Comparison of ENCODE assay signal across 14 cellular contexts in the genomic region with DNA sequence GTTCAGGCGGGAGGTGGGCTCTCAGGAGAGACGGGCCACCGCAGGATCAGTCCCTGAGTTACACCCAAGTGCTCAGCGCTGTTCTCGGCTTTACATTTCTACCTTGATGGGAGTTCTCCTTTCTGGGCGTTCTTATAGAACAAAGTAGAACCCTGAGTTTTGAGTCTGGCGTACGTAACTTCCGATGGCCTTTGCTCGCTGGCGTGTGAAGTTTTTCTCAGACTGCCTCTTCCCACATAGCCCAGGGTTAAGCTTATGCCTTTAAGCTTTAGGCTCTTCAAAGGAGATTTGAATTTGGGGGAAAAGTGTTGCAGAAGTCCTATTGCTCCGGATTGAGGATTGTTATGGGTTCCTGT. TPM values are rescaled to one million over a fixed set of nuclear protein-coding genes. Genes with fewer than 3 reads are reported as not detected.
DNase-seq lines count a peak whose midpoint lies in the region; ATAC-seq, FAIRE-seq and TF ChIP-seq lines count a peak whose summit lies in the region.
"Had no signal": no experiment of that assay in that cellular context is flagged by ENCODE, and none has a peak within 500 bp of the region (broad histone marks: within the 10 kb centered on the region; RNA-seq: fewer than 3 reads in every experiment).

No MANE protein-coding gene starts in this region.

- ATAC-seq in mucosa of descending colon (peak; percentile 1), GM18517 (IDR thresholded peaks at IDR 0.05; ENCODE audit: unreplicated experiment) (no peak)
- ATAC-seq: HCT116, Right ventricle myocardium inferior had no signal

- H2AFZ ChIP-seq in Karpas-422 (ENCODE audit: low read length) (no peak overlapping the region), H1 (ENCODE audit: low read length) (0 out of 2 replicates have a peak overlapping the region, but pooled peaks have one; percentile 24)

- H3K18ac ChIP-seq in H1 (ENCODE audit: extremely low read depth, low read length): no peak overlapping the region

- H3K79me2 ChIP-seq in Karpas-422 (ENCODE audit: low read length): no peaks in the 10 kb centered on the region
- no peaks in the 10 kb centered on the region for H3K79me2 ChIP-seq in H1 (ENCODE audit: control insufficient read depth in 1 of 2, insufficient read depth in 2 of 2, low read length in 2 of 2)

- 96% methylated on average over 12 of the region's 12 CpGs; no CpG with 5 or more reads in 1 of the 2 experiments for WGBS in H1 (ENCODE audit: extremely low coverage in 1 of 2, insufficient coverage in 1 of 2, insufficient read length in 1 of 2, insufficient replicate concordance in 2 of 2, low coverage in 1 of 2, low lambda C conversion rate in 2 of 2, missing lambda C conversion rate in 1 of 2), 2 experiments
- WGBS in stomach, 5 donors: 45 to 68% (median 65%) methylated on average over 12 of the region's 12 CpGs

- H3K9me3 ChIP-seq in Karpas-422 (ENCODE audit: low read length) (no peaks in the 10 kb centered on the region), H1 (ENCODE audit: insufficient read depth in 2 of 2, low read depth in 1 of 2, low read length in 1 of 2) (no peaks in the 10 kb centered on the region), mucosa of descending colon (no peaks in the 10 kb centered on the region), stomach (no peaks in the 10 kb centered on the region), HAP-1 (no peaks in the 10 kb centered on the region)

- no peak overlapping the region for H2BK120ac ChIP-seq in H1 (replicated peaks; ENCODE audit: low read depth, low read length)

- H3K23ac ChIP-seq in H1 (ENCODE audit: insufficient read length): no peak overlapping the region

- no peak overlapping the region for H3K27ac ChIP-seq in Karpas-422 (ENCODE audit: low read length)
- no peak overlapping the region for H3K27ac ChIP-seq in H1 (ENCODE audit: low read depth, low read length)
- peak overlapping the region; percentile 16 to 88 (median 83) for H3K27ac ChIP-seq in stomach
- H3K27ac ChIP-seq: SK-N-MC had no signal

- H3K4ac ChIP-seq in H1 (replicated peaks; ENCODE audit: insufficient read length, low read depth, low read length): no peak overlapping the region

- H3K4me3 ChIP-seq in Karpas-422 (ENCODE audit: low read length) (no peak overlapping the region), H1 (ENCODE audit: extremely low read depth in 1 of 4, insufficient read depth in 2 of 4, low read depth in 3 of 4, low read length in 4 of 4) (no peak overlapping the region), mucosa of descending colon (no peak overlapping the region), stomach (no peak overlapping the region), foreskin fibroblast (ENCODE audit: low read depth in 1 of 2, low read length in 2 of 2) (no peak overlapping the region), HAP-1 (no peak overlapping the region)
- H3K4me3 ChIP-seq: K562, SK-N-MC had no signal

- no peak overlapping the region for H4K8ac ChIP-seq in H1 (ENCODE audit: extremely low read depth, insufficient read depth, low read length)

- TF ChIP-seq CTCF in H1 (IDR thresholded peaks at IDR 0.05; ENCODE audit: control extremely low read depth in 1 of 3, insufficient read depth in 1 of 3, low read depth in 1 of 3, low read length in 3 of 3) (no peak), mucosa of descending colon (IDR thresholded peaks at IDR 0.05) (no peak), stomach (IDR thresholded peaks at IDR 0.05) (no peak), foreskin fibroblast (IDR thresholded peaks at IDR 0.05; ENCODE audit: low read depth, low read length) (no peak)

- H3K79me1 ChIP-seq in H1 (ENCODE audit: low read depth, low read length): no peaks in the 10 kb centered on the region

- peak; percentile 19 for DNase-seq in Karpas-422
- DNase-seq in H1 (ENCODE audit: low read depth in 1 of 2, low spot score in 2 of 2): no peak
- peak in 1 of 3 donors; percentile 40 for DNase-seq in mucosa of descending colon
- no peak for DNase-seq in stomach
- DNase-seq in foreskin fibroblast: no peak
- no peak for DNase-seq in GM03348 (ENCODE audit: low spot score)
- no peak for DNase-seq in HAP-1 (ENCODE audit: low spot score in 2 of 2)

- in situ Hi-C loops in HAP-1 (cut with MboI; ENCODE audit: low sequenced_read_pairs): no loop called here

- intact Hi-C loops in mucosa of descending colon (cut with DNase I, micrococcal nuclease) (no loop called here), stomach (cut with DNase I; ENCODE audit: low total_unique reads) (no loop called here)

- no peaks in the 10 kb centered on the region for H3K23me2 ChIP-seq in H1 (ENCODE audit: low read depth, low read length)

- H3K4me2 ChIP-seq in Karpas-422 (ENCODE audit: low read depth, low read length, poor library complexity, severe bottlenecking) (no peak overlapping the region), H1 (ENCODE audit: insufficient read depth in 1 of 2, low read depth in 2 of 2, low read length in 2 of 2) (no peak overlapping the region)

- peak overlapping the region; percentile 4 for H4K91ac ChIP-seq in H1 (replicated peaks; ENCODE audit: insufficient read length, low read length)

- POLR2A ChIA-PET in H1 (lab: Charles Lee; ENCODE audit: partially characterized antibody): no interaction called here

- H3K4me1 ChIP-seq in Karpas-422 (ENCODE audit: low read length) (peaks cover 3% of the 10 kb centered on the region), H1 (replicated peaks in 1 of 4; ENCODE audit: control insufficient read depth in 3 of 4, insufficient read depth in 4 of 4, low read length in 3 of 4) (peaks cover 7 to 10% (median 8%) of the 10 kb centered on the region in 4 experiments; a peak in 6 of 7 replicates), mucosa of descending colon (ENCODE audit: low read depth) (peaks cover 58% of the 10 kb centered on the region), stomach (peaks cover 22 to 53% (median 43%) of the 10 kb centered on the region in 4 donors), HAP-1 (peaks cover 4% of the 10 kb centered on the region)

- H4K20me1 ChIP-seq in Karpas-422 (ENCODE audit: insufficient read depth, low read depth, low read length) (no peaks in the 10 kb centered on the region), H1 (replicated peaks in 1 of 2; ENCODE audit: control insufficient read depth in 1 of 2, insufficient read depth in 2 of 2, low read length in 2 of 2) (no peaks in the 10 kb centered on the region)

- no peak for TF ChIP-seq EP300 in H1 (IDR thresholded peaks at IDR 0.05; ENCODE audit: borderline replicate concordance in 1 of 2, low read depth in 2 of 2, low read length in 2 of 2)
- TF ChIP-seq EP300 in stomach (IDR thresholded peaks at IDR 0.05): no peak

- H2BK5ac ChIP-seq in H1 (ENCODE audit: low read depth, low read length): no peak overlapping the region

- H3K36me3 ChIP-seq in Karpas-422 (ENCODE audit: insufficient read depth, low read length) (no peaks in the 10 kb centered on the region), H1 (ENCODE audit: control insufficient read depth in 2 of 4, insufficient read depth in 4 of 4, low read length in 3 of 4) (no peaks in the 10 kb centered on the region), mucosa of descending colon (ENCODE audit: low read depth) (no peaks in the 10 kb centered on the region), stomach (peaks cover 0 to 21% (median 0%) of the 10 kb centered on the region in 4 donors), HAP-1 (replicated peaks) (no peaks in the 10 kb centered on the region)

- no peak overlapping the region for H3K14ac ChIP-seq in H1 (ENCODE audit: insufficient read length)

- no peak for TF ChIP-seq RAD21 in H1 (IDR thresholded peaks at IDR 0.05 in 1 of 2, conservative IDR thresholded peaks at IDR 0.05 in 1 of 2; ENCODE audit: low read depth in 2 of 2, low read length in 2 of 2)

- H2BK15ac ChIP-seq in H1 (ENCODE audit: low read length): no peak overlapping the region

- CTCF ChIA-PET in H1 (lab: Charles Lee; ENCODE audit: partially characterized antibody): interaction anchor here (1.7 kb wide), 1 partner anchor 74 kb away, joined by 7 read pairs; no protein-coding TSS in a partner anchor

- H4K5ac ChIP-seq in H1 (ENCODE audit: insufficient read length, low read depth, low read length): no peak overlapping the region

- no peak for FAIRE-seq in H1 (lab: Jason Lieb, UNC)
- FAIRE-seq: K562 had no signal

- TF ChIP-seq POLR2A in H1 (IDR thresholded peaks at IDR 0.05; ENCODE audit: control extremely low read depth in 1 of 2, low read depth in 2 of 2, low read length in 2 of 2) (no peak), stomach (IDR thresholded peaks at IDR 0.05) (no peak)

- H3K9me2 ChIP-seq in Karpas-422 (replicated peaks; ENCODE audit: insufficient read depth, low read length): no peaks in the 10 kb centered on the region

- H3K27me3 ChIP-seq in Karpas-422 (ENCODE audit: low read length) (no peaks in the 10 kb centered on the region), H1 (replicated peaks in 1 of 4; ENCODE audit: control insufficient read depth in 3 of 4, extremely low read depth in 1 of 4, insufficient read depth in 3 of 4, low read length in 3 of 4) (no peaks in the 10 kb centered on the region; a peak in 1 of 7 replicates), stomach (no peaks in the 10 kb centered on the region), HAP-1 (ENCODE audit: low read depth) (no peaks in the 10 kb centered on the region)

- H2BK20ac ChIP-seq in H1 (ENCODE audit: low read length): peak overlapping the region; percentile 61; the same call in 1 of the 2 replicates

- peak overlapping the region; percentile 84; the same call in 1 of the 2 replicates for H2BK12ac ChIP-seq in H1 (ENCODE audit: low read depth, low read length)

- no peak overlapping the region for H3K9ac ChIP-seq in Karpas-422 (ENCODE audit: low read length)
- H3K9ac ChIP-seq in H1 (replicated peaks in 1 of 4; ENCODE audit: extremely low read depth in 1 of 4, low read depth in 3 of 4, low read length in 3 of 4): no peak overlapping the region

- no peak overlapping the region for H3K56ac ChIP-seq in H1 (replicated peaks; ENCODE audit: insufficient read length, low read depth, low read length)

- no peak overlapping the region for H2AK5ac ChIP-seq in H1 (ENCODE audit: low read depth, low read length)

RNA-seq across cellular contexts. Expression of gene FBP2, which starts 13.7 kb away (rescaled TPM):
- not detected in 2 replicates for total RNA-seq in Karpas-422 (2014; rRNA removed; shearing (Covaris generic); ENCODE audit: low replicate concordance)
- not detected in 2 replicates for total RNA-seq in H1 (2021; fragmentation: NEBNext Ultra II Directional; extraction: Animal tissue kit (Norgen Biotek cat#: 25700))
- polyA plus RNA-seq in H1 (2011; rRNA removed) (not detected in 2 replicates), stomach (10 to 100 TPM; 17.8 to 45.8 (median 22.0) TPM)
- not detected for polyA plus RNA-seq in H1 (2011; cell fraction: cytosol; rRNA removed)
- 0.17 TPM for polyA plus RNA-seq in H1 (2011; cell fraction: nucleus; rRNA removed)
- 0.24 to 0.38 TPM (median 0.33 TPM) in 3 of 4 replicates, not detected in the other for polyA plus RNA-seq in H1 (2012, experiment 1 of 2)
- polyA plus RNA-seq in H1 (2012, experiment 2 of 2): not detected
- polyA plus RNA-seq in H1 (2013, experiment 1 of 2): not detected
- polyA plus RNA-seq in H1 (2013, experiment 2 of 2): not detected
- polyA minus RNA-seq in H1 (2011; rRNA and poly(A)+ RNA removed): not detected in 2 replicates
- not detected for polyA minus RNA-seq in H1 (2011; cell fraction: cytosol; rRNA and poly(A)+ RNA removed)
- polyA minus RNA-seq in H1 (2011; cell fraction: nucleus; rRNA and poly(A)+ RNA removed): not detected
- total RNA-seq in mucosa of descending colon (not detected), stomach (10 to 100 TPM in 4 of 5 donors, not detected in 1; 15.6 to 86.4 (median 34.7) TPM)
- total RNA-seq: K562, NCI-H460 had no signal

RNA-seq across cellular contexts. Expression of gene FBP1, which starts 32.0 kb away (rescaled TPM):
- not detected in 2 replicates for total RNA-seq in Karpas-422 (2014; rRNA removed; shearing (Covaris generic); ENCODE audit: low replicate concordance)
- 1.0 and 2.2 TPM in 2 replicates for total RNA-seq in H1 (2021; fragmentation: NEBNext Ultra II Directional; extraction: Animal tissue kit (Norgen Biotek cat#: 25700))
- 2.6 and 4.1 TPM in 2 replicates for polyA plus RNA-seq in H1 (2011; rRNA removed)
- 3.3 TPM for polyA plus RNA-seq in H1 (2011; cell fraction: cytosol; rRNA removed)
- polyA plus RNA-seq in H1 (2011; cell fraction: nucleus; rRNA removed): 2.7 TPM
- polyA plus RNA-seq in H1 (2012, experiment 1 of 2): 3.2 to 5.2 TPM (median 3.6 TPM) in 4 replicates
- 4.3 TPM for polyA plus RNA-seq in H1 (2012, experiment 2 of 2)
- polyA plus RNA-seq in H1 (2013, experiment 1 of 2): 1.9 TPM
- polyA plus RNA-seq in H1 (2013, experiment 2 of 2): 2.2 TPM
- 1.2 and 1.7 TPM in 2 replicates for polyA minus RNA-seq in H1 (2011; rRNA and poly(A)+ RNA removed)
- polyA minus RNA-seq in H1 (2011; cell fraction: cytosol; rRNA and poly(A)+ RNA removed): 1.3 TPM
- polyA minus RNA-seq in H1 (2011; cell fraction: nucleus; rRNA and poly(A)+ RNA removed): 1.1 TPM
- total RNA-seq in mucosa of descending colon: 10 to 100 TPM; 17.6 to 52.4 (median 48.6) TPM
- total RNA-seq in stomach: 10 to 100 TPM; 10.7 to 89.1 (median 35.1) TPM
- polyA plus RNA-seq in stomach: 100 to 1,000 TPM in 1 of 3 donors, 10 to 100 TPM in 2; 48.1 to 122 (median 61.4) TPM
- total RNA-seq: A673 had no signal
- polyA plus RNA-seq: K562 had no signal

RNA-seq across cellular contexts. Expression of gene PCAT7, which starts 52.4 kb away (rescaled TPM):
- total RNA-seq in Karpas-422 (2014; rRNA removed; shearing (Covaris generic); ENCODE audit: low replicate concordance): not detected in 2 replicates
- total RNA-seq in H1 (2021; fragmentation: NEBNext Ultra II Directional; extraction: Animal tissue kit (Norgen Biotek cat#: 25700)): 2.3 and 3.2 TPM in 2 replicates
- polyA plus RNA-seq in H1 (2011; rRNA removed) (3.8 and 4.1 TPM in 2 replicates), stomach (under 1 TPM; 0.18 to 0.62 (median 0.46) TPM)
- polyA plus RNA-seq in H1 (2011; cell fraction: cytosol; rRNA removed): 5.3 TPM
- polyA plus RNA-seq in H1 (2011; cell fraction: nucleus; rRNA removed): 4.3 TPM
- 4.4 to 5.3 TPM (median 5.1 TPM) in 4 replicates for polyA plus RNA-seq in H1 (2012, experiment 1 of 2)
- 0.60 TPM for polyA plus RNA-seq in H1 (2012, experiment 2 of 2)
- polyA plus RNA-seq in H1 (2013, experiment 1 of 2): 2.3 TPM
- 1.6 TPM for polyA plus RNA-seq in H1 (2013, experiment 2 of 2)
- 8.4 and 9.5 TPM in 2 replicates for polyA minus RNA-seq in H1 (2011; rRNA and poly(A)+ RNA removed)
- 4.6 TPM for polyA minus RNA-seq in H1 (2011; cell fraction: cytosol; rRNA and poly(A)+ RNA removed)
- polyA minus RNA-seq in H1 (2011; cell fraction: nucleus; rRNA and poly(A)+ RNA removed): 7.6 TPM
- total RNA-seq in mucosa of descending colon (1 to 10 TPM in 2 of 3 donors, under 1 TPM in 1; 0.60 to 2.2 (median 1.2) TPM), stomach (1 to 10 TPM in 2 of 5 donors, under 1 TPM in 2, not detected in 1; 0.45 to 1.8 (median 1.3) TPM)
- total RNA-seq: A673, Right ventricle myocardium inferior had no signal

Comparison
In these comparisons a context has a peak if more than half of its experiments do, and no peak if none do; other contexts are left out.
1. H3K27ac ChIP-seq: peak in stomach (5 of 5); none in Karpas-422 (single experiment) and H1 (single experiment).